9 cellular contexts compared by ENCODE assay signal in the genomic region with DNA sequence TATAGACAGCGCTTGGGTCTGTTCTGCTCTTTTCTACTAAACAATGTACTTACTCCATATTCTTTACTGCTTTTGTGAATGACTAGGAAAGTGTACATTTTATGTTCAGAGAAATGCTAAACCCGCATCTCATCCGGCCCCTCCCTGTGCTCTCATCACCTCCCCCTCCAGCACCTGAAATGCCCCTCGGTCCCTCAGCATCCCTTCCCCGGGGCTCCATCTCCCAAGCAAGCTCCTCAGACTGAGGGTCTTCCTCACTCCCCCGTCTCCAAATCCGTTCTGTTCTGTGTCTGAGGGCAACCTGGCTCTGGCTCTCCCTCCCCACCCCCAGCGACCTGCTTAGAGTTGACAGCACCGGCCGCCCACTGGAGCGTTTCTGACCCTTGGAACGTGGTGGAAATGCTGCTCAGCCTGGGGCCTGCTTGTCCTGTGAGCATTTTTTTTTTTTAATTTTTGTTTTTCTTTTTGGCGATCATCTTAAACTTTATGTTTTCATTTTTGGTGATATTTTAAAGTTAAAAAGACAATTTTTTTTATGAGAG. TPM values are rescaled to one million over a fixed set of nuclear protein-coding genes. Genes with fewer than 3 reads are reported as not detected.
DNase-seq lines count a peak whose midpoint lies in the region; ATAC-seq and TF ChIP-seq lines count a peak whose summit lies in the region.
"Had no signal": no experiment of that assay in that cellular context is flagged by ENCODE, and none has a peak within 500 bp of the region (broad histone marks: within the 10 kb centered on the region; RNA-seq: fewer than 3 reads in every experiment).

No MANE protein-coding gene starts in this region.

- BruUV-seq in PC-9 (replicated peaks; lab: Mats Ljungman, UMichigan): TSS peak; percentile 29

- H3K4me1 ChIP-seq in DOHH2 (ENCODE audit: control insufficient read depth, low read length): peaks cover 54% of the 10 kb centered on the region
- peaks cover 12% of the 10 kb centered on the region for H3K4me1 ChIP-seq in PC-9 (replicated peaks; ENCODE audit: insufficient read depth)
- peaks cover 15 to 55% (median 18%) of the 10 kb centered on the region in 3 donors for H3K4me1 ChIP-seq in esophagus squamous epithelium
- H3K4me1 ChIP-seq in parathyroid adenoma: no peaks in the 10 kb centered on the region

- DNase-seq in PC-9: no peak
- no peak for DNase-seq in esophagus squamous epithelium (lab: John Stamatoyannopoulos, UW)
- no peak for DNase-seq in activated CD4-positive, alpha-beta T cell treated with anti-CD3 and anti-CD28 coated beads for 4 hours
- DNase-seq in dermis blood vessel endothelial cell: no peak

- H4K20me1 ChIP-seq in DOHH2 (ENCODE audit: control insufficient read depth, insufficient read depth, low read depth, low read length) (peaks cover 12% of the 10 kb centered on the region), PC-9 (ENCODE audit: insufficient read depth) (peaks cover 24% of the 10 kb centered on the region)

- H3K4me3 ChIP-seq in DOHH2 (ENCODE audit: low read length): peak overlapping the region; percentile 100
- peak overlapping the region; percentile 89 for H3K4me3 ChIP-seq in PC-9
- H3K4me3 ChIP-seq in esophagus squamous epithelium: peak overlapping the region; percentile 63 to 92 (median 73)
- H3K4me3 ChIP-seq in parathyroid adenoma (ENCODE audit: low read depth, low read length): peak overlapping the region; percentile 49

- H3K9me2 ChIP-seq in DOHH2 (replicated peaks; ENCODE audit: control insufficient read depth, low read length) (no peaks in the 10 kb centered on the region), PC-9 (ENCODE audit: insufficient read depth) (no peaks in the 10 kb centered on the region)

- peak overlapping the region; percentile 81 for H3K27ac ChIP-seq in DOHH2 (ENCODE audit: low read depth, low read length)
- H3K27ac ChIP-seq in PC-9: no peak overlapping the region
- H3K27ac ChIP-seq in esophagus squamous epithelium: peak overlapping the region in 1 of 4 donors; percentile 25
- no peak overlapping the region for H3K27ac ChIP-seq in parathyroid adenoma

- H3K79me2 ChIP-seq in DOHH2 (ENCODE audit: control insufficient read depth, low read length) (peaks cover 76% of the 10 kb centered on the region), PC-9 (ENCODE audit: low read depth) (peaks cover 28% of the 10 kb centered on the region), parathyroid adenoma (peaks cover 3% of the 10 kb centered on the region)

- no peaks in the 10 kb centered on the region for H3K9me3 ChIP-seq in DOHH2 (ENCODE audit: control insufficient read depth, insufficient read depth, low read length)
- no peaks in the 10 kb centered on the region for H3K9me3 ChIP-seq in PC-9 (ENCODE audit: insufficient read depth, low read depth)
- no peaks in the 10 kb centered on the region for H3K9me3 ChIP-seq in esophagus squamous epithelium
- H3K9me3 ChIP-seq in parathyroid adenoma (ENCODE audit: control insufficient read depth, low read length): no peaks in the 10 kb centered on the region

- intact Hi-C loops in PC-9 (cut with micrococcal nuclease; ENCODE audit: unreplicated experiment): loop anchor here (5.0 kb wide), 1 partner anchor 275 kb away; no protein-coding TSS in a partner anchor
- intact Hi-C loops in esophagus squamous epithelium (cut with DNase I): no loop called here

- POLR2A ChIA-PET in PC-9 (lab: Charles Lee; ENCODE audit: unreplicated experiment): no interaction called here

- H3F3A ChIP-seq in DOHH2 (ENCODE audit: control insufficient read depth, insufficient read depth) (peaks cover 15% of the 10 kb centered on the region), PC-9 (ENCODE audit: insufficient read depth, low read depth) (peaks cover 41% of the 10 kb centered on the region; the same call in 1 of the 2 replicates)

- no peak for TF ChIP-seq POLR2A in esophagus squamous epithelium (IDR thresholded peaks at IDR 0.05)

- no peak overlapping the region for H3K9ac ChIP-seq in parathyroid adenoma

- ATAC-seq in HG03469 (IDR thresholded peaks at IDR 0.05; ENCODE audit: unreplicated experiment) (no peak), GM18867 (IDR thresholded peaks at IDR 0.05; ENCODE audit: unreplicated experiment) (no peak)

- WGBS in esophagus squamous epithelium, 2 donors: 71 to 77% methylated on average over 13 of the region's 13 CpGs

- peak; percentile 8 for TF ChIP-seq CTCF in DOHH2 (IDR thresholded peaks at IDR 0.05; ENCODE audit: low read depth, low read length, poor library complexity, severe bottlenecking)
- no peak for TF ChIP-seq CTCF in PC-9 (conservative IDR thresholded peaks at IDR 0.05)
- no peak for TF ChIP-seq CTCF in esophagus squamous epithelium (IDR thresholded peaks at IDR 0.05)
- TF ChIP-seq CTCF in parathyroid adenoma (IDR thresholded peaks at IDR 0.05): no peak

- peaks cover 82% of the 10 kb centered on the region for H3K36me3 ChIP-seq in DOHH2 (ENCODE audit: control insufficient read depth, low read length)
- H3K36me3 ChIP-seq in PC-9 (ENCODE audit: low read depth): peaks cover 28% of the 10 kb centered on the region
- peaks cover 7 to 63% (median 15%) of the 10 kb centered on the region in 3 donors for H3K36me3 ChIP-seq in esophagus squamous epithelium
- H3K36me3 ChIP-seq in parathyroid adenoma (ENCODE audit: control insufficient read depth, insufficient read depth, low read length): no peaks in the 10 kb centered on the region

- CTCF ChIA-PET in PC-9 (lab: Charles Lee): interaction anchor here (0.5 to 0.7 kb wide), 2 partner anchors 198 to 215 kb away, joined by 6 read pairs; no protein-coding TSS in a partner anchor

- no peaks in the 10 kb centered on the region for H3K27me3 ChIP-seq in DOHH2 (ENCODE audit: control insufficient read depth, low read length)
- H3K27me3 ChIP-seq in PC-9 (ENCODE audit: insufficient read depth, low read depth): no peaks in the 10 kb centered on the region
- no peaks in the 10 kb centered on the region for H3K27me3 ChIP-seq in esophagus squamous epithelium
- H3K27me3 ChIP-seq in parathyroid adenoma (ENCODE audit: control insufficient read depth, insufficient read depth, low read length): no peaks in the 10 kb centered on the region

- H2AFZ ChIP-seq in PC-9 (no peak overlapping the region), parathyroid adenoma (no peak overlapping the region)

- H3K4me2 ChIP-seq in DOHH2 (ENCODE audit: low read length): peak overlapping the region; percentile 98
- peak overlapping the region; percentile 97 for H3K4me2 ChIP-seq in PC-9
- peak overlapping the region; percentile 54 for H3K4me2 ChIP-seq in parathyroid adenoma (ENCODE audit: low read length)

RNA-seq across cellular contexts. Expression of gene SELENOO, which starts 1.4 kb away (rescaled TPM):
- total RNA-seq in PC-9 (2021) (27.4 and 36.2 TPM in 2 replicates), esophagus squamous epithelium (10 to 100 TPM; 23.9 to 36.3 (median 27.0) TPM), dermis blood vessel endothelial cell (32.8 and 47.0 TPM in 2 replicates)

RNA-seq across cellular contexts. Expression of gene TRABD, which starts 16.5 kb away (rescaled TPM):
- 68.2 and 78.8 TPM in 2 replicates for total RNA-seq in PC-9 (2021)
- total RNA-seq in esophagus squamous epithelium: 10 to 100 TPM; 39.3 to 55.1 (median 45.8) TPM
- 25.2 and 39.4 TPM in 2 replicates for total RNA-seq in dermis blood vessel endothelial cell

RNA-seq across cellular contexts. Expression of gene PANX2, which starts 31.7 kb away (rescaled TPM):
- 46.3 and 51.7 TPM in 2 replicates for total RNA-seq in PC-9 (2021)
- 1 to 10 TPM; 1.6 to 4.5 (median 3.4) TPM for total RNA-seq in esophagus squamous epithelium
- total RNA-seq in dermis blood vessel endothelial cell: 0.34 and 0.60 TPM in 2 replicates
- total RNA-seq: RPMI7951 had no signal

RNA-seq across cellular contexts. Expression of gene TUBGCP6, which starts 42.6 kb away (rescaled TPM):
- 31.3 and 34.8 TPM in 2 replicates for total RNA-seq in PC-9 (2021)
- 10 to 100 TPM; 20.3 to 44.3 (median 32.2) TPM for total RNA-seq in esophagus squamous epithelium
- 28.5 and 38.1 TPM in 2 replicates for total RNA-seq in dermis blood vessel endothelial cell

RNA-seq across cellular contexts. Expression of gene HDAC10, which starts 48.9 kb away (rescaled TPM):
- total RNA-seq in PC-9 (2021) (80.5 and 101 TPM in 2 replicates), esophagus squamous epithelium (10 to 100 TPM; 18.2 to 46.3 (median 35.6) TPM), dermis blood vessel endothelial cell (35.2 and 39.5 TPM in 2 replicates)

Comparison
In these comparisons a context has a peak if more than half of its experiments do, and no peak if none do; other contexts are left out.
1. H3K4me3 ChIP-seq: peak in every context shown above with its lines; median percentile 100 in DOHH2; 89 in PC-9; 73 in esophagus squamous epithelium; 49 in parathyroid adenoma.